ENCODE assay signal across 12 cellular contexts in the genomic region with DNA sequence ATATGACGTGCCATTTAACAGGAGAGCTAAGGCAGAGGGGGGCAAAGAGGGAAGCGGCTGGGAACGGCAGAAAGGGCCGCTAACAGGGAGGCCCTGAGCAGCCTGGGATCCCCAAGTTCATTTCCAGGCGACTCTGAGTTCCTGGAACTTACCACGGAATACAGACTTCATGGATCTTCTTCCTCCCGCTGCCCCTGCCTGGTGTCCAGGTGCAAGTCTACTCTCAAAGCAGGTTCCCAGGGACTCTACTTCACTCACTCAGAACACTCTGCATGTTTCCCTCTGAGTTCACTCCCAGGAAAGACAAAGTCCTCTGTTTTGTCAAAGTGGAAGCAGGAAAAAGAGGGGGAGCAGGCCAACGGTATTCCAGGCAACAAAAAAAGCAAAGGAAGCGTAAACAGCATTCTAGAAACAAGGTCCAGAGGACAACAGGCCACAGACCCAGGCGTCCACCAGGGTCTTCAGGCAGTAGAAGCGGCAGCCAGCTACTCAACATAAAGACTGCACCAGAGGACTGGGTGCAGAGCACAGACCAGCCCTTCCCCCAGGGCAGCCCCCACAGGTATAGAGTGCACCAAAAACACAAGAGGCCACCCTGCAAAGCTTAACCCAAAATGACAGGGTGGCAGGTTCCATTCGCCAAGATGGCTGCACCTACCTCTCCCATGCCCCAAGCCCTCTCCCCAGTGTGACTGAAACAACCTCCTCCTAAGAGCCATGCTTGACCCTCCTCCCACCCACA. TPM values are rescaled to one million over a fixed set of nuclear protein-coding genes. Genes with fewer than 3 reads are reported as not detected.
A peak's percentile ranks its signal among the peaks of the same experiment; 100 is the strongest.
DNase-seq lines count a peak whose midpoint lies in the region; ATAC-seq, FAIRE-seq and TF ChIP-seq lines count a peak whose summit lies in the region.
"Had no signal": no experiment of that assay in that cellular context is flagged by ENCODE, and none has a peak within 500 bp of the region (broad histone marks: within the 10 kb centered on the region; RNA-seq: fewer than 3 reads in every experiment).

No MANE protein-coding gene starts in this region.

- intact Hi-C loops in HepG2 (cut with micrococcal nuclease; ENCODE audit: unreplicated experiment), result no loop called here
- intact Hi-C loops in right lobe of liver (cut with DNase I), result no loop called here
- intact Hi-C loops in naive thymus-derived CD4-positive, alpha-beta T cell (cut with micrococcal nuclease), result no loop called here

- peak overlapping the region; percentile 77 for H3K27ac Mint-ChIP-seq in chondrocyte (ENCODE audit: unreplicated experiment)
- peak overlapping the region in 2 of 9 donors; percentile 7 to 79 for H3K27ac Mint-ChIP-seq in naive thymus-derived CD4-positive, alpha-beta T cell

- H3K27ac ChIP-seq in HepG2 (ENCODE audit: extremely low read length, insufficient read depth, low read length), result peak overlapping the region; percentile 48
- H3K27ac ChIP-seq in right lobe of liver, result no peak overlapping the region
- no peak overlapping the region for H3K27ac ChIP-seq in naive thymus-derived CD4-positive, alpha-beta T cell (ENCODE audit: low read depth, low read length)

- peaks cover 68% of the 10 kb centered on the region for H3K79me2 ChIP-seq in HepG2 (ENCODE audit: insufficient read depth, low read length)

- H3K4me1 ChIP-seq in HepG2 (ENCODE audit: insufficient read depth, low read length) (peaks cover 71% of the 10 kb centered on the region), right lobe of liver (peaks cover 0 to 16% (median 0%) of the 10 kb centered on the region in 4 donors)
- peaks cover 12 to 28% of the 10 kb centered on the region in 2 donors for H3K4me1 ChIP-seq in naive thymus-derived CD4-positive, alpha-beta T cell (ENCODE audit: control insufficient read depth in 2 of 2, insufficient read depth in 2 of 2, low read length in 2 of 2)

- ATAC-seq in HepG2 (peak; percentile 28), right lobe of liver (no peak)
- no peak for ATAC-seq in naive thymus-derived CD4-positive, alpha-beta T cell

- no peaks in the 10 kb centered on the region for H3K27me3 Mint-ChIP-seq in chondrocyte (ENCODE audit: low read depth)
- peaks cover 0 to 5% (median 4%) of the 10 kb centered on the region in 5 donors for H3K27me3 Mint-ChIP-seq in naive thymus-derived CD4-positive, alpha-beta T cell

- no peak overlapping the region for H2AFZ ChIP-seq in HepG2 (ENCODE audit: low read length)

- CTCF ChIA-PET in HepG2 (lab: Yijun Ruan, JAX; ENCODE audit: low intra/inter-chr PET ratio, low total read pairs), result no interaction called here
- CTCF ChIA-PET in naive thymus-derived CD4-positive, alpha-beta T cell (lab: Charles Lee), result no interaction called here

- peaks cover 44% of the 10 kb centered on the region for H4K20me1 ChIP-seq in HepG2 (ENCODE audit: insufficient read depth, low read length)

- DNase-seq in HepG2 (ENCODE audit: low spot score), result peak; percentile 33
- DNase-seq in right lobe of liver, result no peak
- DNase-seq in chondrocyte (ENCODE audit: low spot score), result peak; percentile 27
- DNase-seq in naive thymus-derived CD4-positive, alpha-beta T cell, result no peak
- no peak for DNase-seq in nucleus accumbens (lab: John Stamatoyannopoulos, UW)
- no peak for DNase-seq in activated CD4-positive, alpha-beta T cell treated with anti-CD3 and anti-CD28 coated beads, Interleukin-2, amount 50 U/mL, for 4 hours
- DNase-seq in effector CD4-positive, alpha-beta T cell, result no peak
- no peak for DNase-seq in anterior cingulate cortex (lab: John Stamatoyannopoulos, UW)
- DNase-seq: C1 segment of cervical spinal cord; effector memory CD4-positive, alpha-beta T cell; NCI-H1417 treated with DMSO at 0.1 percent for 48 hours had no signal

- H3K9me3 Mint-ChIP-seq in chondrocyte (ENCODE audit: low read depth), result no peaks in the 10 kb centered on the region
- peaks cover 0 to 4% (median 0%) of the 10 kb centered on the region in 11 donors for H3K9me3 Mint-ChIP-seq in naive thymus-derived CD4-positive, alpha-beta T cell

- H3K9ac ChIP-seq in HepG2 (ENCODE audit: insufficient read depth, low read depth, low read length), result peak overlapping the region; percentile 33

- TF ChIP-seq RAD21 in HepG2 (CRISPR knock-in tag; IDR thresholded peaks at IDR 0.05), result no peak

- peak overlapping the region; percentile 92 for H3K4me2 ChIP-seq in HepG2 (ENCODE audit: low read depth, low read length)

- peaks cover 58% of the 10 kb centered on the region for H3K4me1 Mint-ChIP-seq in chondrocyte (ENCODE audit: low read depth)
- peaks cover 52 to 74% (median 71%) of the 10 kb centered on the region in 7 donors for H3K4me1 Mint-ChIP-seq in naive thymus-derived CD4-positive, alpha-beta T cell

- TF ChIP-seq EP300 in HepG2 (IDR thresholded peaks at IDR 0.05; ENCODE audit: low read depth in 2 of 2, low read length in 2 of 2), result no peak
- TF ChIP-seq EP300 in HepG2 (CRISPR knock-in tag; IDR thresholded peaks at IDR 0.05; ENCODE audit: borderline replicate concordance), result no peak

- H3K4me3 Mint-ChIP-seq in chondrocyte (ENCODE audit: unreplicated experiment), result peak overlapping the region; percentile 53
- H3K4me3 Mint-ChIP-seq in naive thymus-derived CD4-positive, alpha-beta T cell, result peak overlapping the region; percentile 10 to 92 (median 62)

- TF ChIP-seq POLR2A in HepG2 (IDR thresholded peaks at IDR 0.05; ENCODE audit: insufficient read depth in 1 of 2, low read depth in 2 of 2, low read length in 2 of 2) (no peak), right lobe of liver (IDR thresholded peaks at IDR 0.05) (no peak)

- no TSS peak for BruUV-seq in HepG2 (replicated peaks; lab: Mats Ljungman, UMichigan)

- no peak for FAIRE-seq in HepG2 (lab: Jason Lieb, UNC)
- FAIRE-seq: urothelium cell line had no signal

- H3K9me3 ChIP-seq in HepG2 (ENCODE audit: low read length), result no peaks in the 10 kb centered on the region
- no peaks in the 10 kb centered on the region for H3K9me3 ChIP-seq in right lobe of liver
- no peaks in the 10 kb centered on the region for H3K9me3 ChIP-seq in naive thymus-derived CD4-positive, alpha-beta T cell (ENCODE audit: control insufficient read depth in 2 of 3, low read length in 3 of 3)

- POLR2A ChIA-PET in HepG2 (lab: Yijun Ruan, JAX), result no interaction called here
- POLR2A ChIA-PET in naive thymus-derived CD4-positive, alpha-beta T cell (lab: Charles Lee), result no interaction called here

- no peak for TF ChIP-seq CTCF in HepG2 (CRISPR knock-in tag; IDR thresholded peaks at IDR 0.05)
- TF ChIP-seq CTCF in right lobe of liver (IDR thresholded peaks at IDR 0.05), result no peak
- no peak for TF ChIP-seq CTCF in chondrocyte (IDR thresholded peaks at IDR 0.05)

- H3K36me3 ChIP-seq in HepG2 (replicated peaks in 1 of 2; ENCODE audit: control insufficient read depth in 1 of 2, insufficient read depth in 2 of 2, low read length in 2 of 2), result peaks cover 1 to 8% of the 10 kb centered on the region in 2 experiments; a peak in 2 of 5 replicates
- no peaks in the 10 kb centered on the region for H3K36me3 ChIP-seq in right lobe of liver
- peaks cover 0 to 4% (median 0%) of the 10 kb centered on the region in 3 experiments for H3K36me3 ChIP-seq in naive thymus-derived CD4-positive, alpha-beta T cell (ENCODE audit: control insufficient read depth in 2 of 3, insufficient read depth in 3 of 3, low read length in 3 of 3)

- no peaks in the 10 kb centered on the region; a peak in 1 of 5 replicates for H3K27me3 ChIP-seq in HepG2 (ENCODE audit: control insufficient read depth in 1 of 2, insufficient read depth in 2 of 2, low read length in 2 of 2)
- H3K27me3 ChIP-seq in right lobe of liver, result no peaks in the 10 kb centered on the region
- H3K27me3 ChIP-seq in naive thymus-derived CD4-positive, alpha-beta T cell (ENCODE audit: control insufficient read depth in 2 of 2, insufficient read depth in 2 of 2, low read length in 2 of 2), result no peaks in the 10 kb centered on the region

- H3K4me3 ChIP-seq in HepG2 (replicated peaks in 1 of 3; ENCODE audit: insufficient read depth in 1 of 3, low read depth in 2 of 3, low read length in 3 of 3) (peak overlapping the region in 2 of 3 experiments; percentile 19 to 72; a peak in 4 of 6 replicates), right lobe of liver (no peak overlapping the region)
- H3K4me3 ChIP-seq in naive thymus-derived CD4-positive, alpha-beta T cell (ENCODE audit: low read length), result no peak overlapping the region

- WGBS in HepG2 (ENCODE audit: low lambda C conversion rate), result 59% methylated on average over 10 of the region's 12 CpGs
- 50% methylated on average over 7 of the region's 12 CpGs for WGBS in right lobe of liver (ENCODE audit: insufficient coverage, low coverage, low lambda C conversion rate, missing lambda C conversion rate)

- in situ Hi-C loops in HepG2 (cut with HindIII; ENCODE audit: extremely low pct_ligation_motif_present, low pct_unique_long_range_greater_than_20kb), result no loop called here

- H3K36me3 Mint-ChIP-seq in chondrocyte (ENCODE audit: low read depth), result peaks cover 13% of the 10 kb centered on the region
- H3K36me3 Mint-ChIP-seq in naive thymus-derived CD4-positive, alpha-beta T cell, result peaks cover 0 to 27% (median 19%) of the 10 kb centered on the region in 5 donors

RNA-seq across cellular contexts. Expression of a gene that starts 3.0 kb away (rescaled TPM):
- total RNA-seq in HepG2 (2016; rRNA removed; fragmentation: Illumina TruSeq; extraction: Trizol) (7.9 and 9.6 TPM in 2 replicates), right lobe of liver (1 to 10 TPM; 3.1 to 7.3 (median 4.5) TPM), chondrocyte (40.2 to 44.5 TPM (median 42.4 TPM) in 3 replicates)
- 11.9 and 12.6 TPM in 2 replicates for total RNA-seq in HepG2 (2016; cell fraction: cytosol; rRNA removed; fragmentation: Illumina TruSeq; extraction: Trizol; ENCODE audit: low read depth)
- total RNA-seq in HepG2 (2016; cell fraction: insoluble cytoplasmic fraction; rRNA removed; fragmentation: Illumina TruSeq; extraction: Trizol), result 10.4 and 13.2 TPM in 2 replicates
- 8.0 and 11.3 TPM in 2 replicates for total RNA-seq in HepG2 (2016; cell fraction: membrane; rRNA removed; fragmentation: Illumina TruSeq; extraction: Trizol)
- 8.0 and 17.5 TPM in 2 replicates for total RNA-seq in HepG2 (2016; cell fraction: nucleus; rRNA removed; fragmentation: Illumina TruSeq; extraction: Trizol)
- polyA plus RNA-seq in HepG2 (2011; rRNA removed), result 22.9 and 25.7 TPM in 2 replicates
- polyA plus RNA-seq in HepG2 (2011; cell fraction: cytosol; rRNA removed), result 8.3 and 13.6 TPM in 2 replicates
- 54.0 and 67.5 TPM in 2 replicates for polyA plus RNA-seq in HepG2 (2011; cell fraction: nucleus; rRNA removed)
- 21.3 and 21.5 TPM in 2 replicates for polyA plus RNA-seq in HepG2 (2012)
- polyA plus RNA-seq in HepG2 (2016; cell fraction: cytosol; fragmentation: Illumina TruSeq; extraction: Trizol; ENCODE audit: low read depth), result 1.2 and 1.7 TPM in 2 replicates
- polyA plus RNA-seq in HepG2 (2016; cell fraction: insoluble cytoplasmic fraction; fragmentation: Illumina TruSeq; extraction: Trizol; ENCODE audit: low read depth), result 9.7 and 15.4 TPM in 2 replicates
- 4.1 and 4.8 TPM in 2 replicates for polyA plus RNA-seq in HepG2 (2016; cell fraction: membrane; fragmentation: Illumina TruSeq; extraction: Trizol; ENCODE audit: low read depth)
- 29.5 and 34.6 TPM in 2 replicates for polyA plus RNA-seq in HepG2 (2016; cell fraction: nucleus; fragmentation: Illumina TruSeq; extraction: Trizol; ENCODE audit: insufficient read depth, low read depth)
- 39.4 and 61.2 TPM in 2 replicates for polyA minus RNA-seq in HepG2 (2011; rRNA and poly(A)+ RNA removed; ENCODE audit: low replicate concordance)
- polyA minus RNA-seq in HepG2 (2011; cell fraction: cytosol; rRNA and poly(A)+ RNA removed), result 16.5 and 19.2 TPM in 2 replicates
- polyA minus RNA-seq in HepG2 (2011; cell fraction: nucleus; rRNA and poly(A)+ RNA removed), result 37.2 and 38.9 TPM in 2 replicates
- 10 to 100 TPM; 16.0 to 24.6 (median 17.7) TPM for total RNA-seq in naive thymus-derived CD4-positive, alpha-beta T cell
- 1 to 10 TPM; 3.9 to 7.8 TPM for polyA plus RNA-seq in naive thymus-derived CD4-positive, alpha-beta T cell

RNA-seq across cellular contexts. Expression of a gene that starts 50.4 kb away (rescaled TPM):
- total RNA-seq in HepG2 (2016; rRNA removed; fragmentation: Illumina TruSeq; extraction: Trizol), result not detected in 2 replicates
- total RNA-seq in HepG2 (2016; cell fraction: cytosol; rRNA removed; fragmentation: Illumina TruSeq; extraction: Trizol; ENCODE audit: low read depth), result not detected in 2 replicates
- not detected in 2 replicates for total RNA-seq in HepG2 (2016; cell fraction: insoluble cytoplasmic fraction; rRNA removed; fragmentation: Illumina TruSeq; extraction: Trizol)
- total RNA-seq in HepG2 (2016; cell fraction: membrane; rRNA removed; fragmentation: Illumina TruSeq; extraction: Trizol), result not detected in 2 replicates
- total RNA-seq in HepG2 (2016; cell fraction: nucleus; rRNA removed; fragmentation: Illumina TruSeq; extraction: Trizol), result not detected in 2 replicates
- polyA plus RNA-seq in HepG2 (2011; rRNA removed), result not detected in 2 replicates
- 0.07 TPM in 1 of 2 replicates, not detected in the other for polyA plus RNA-seq in HepG2 (2011; cell fraction: cytosol; rRNA removed)
- 0.19 and 0.31 TPM in 2 replicates for polyA plus RNA-seq in HepG2 (2011; cell fraction: nucleus; rRNA removed)
- polyA plus RNA-seq in HepG2 (2012), result 0.16 TPM in 1 of 2 replicates, not detected in the other
- polyA plus RNA-seq in HepG2 (2016; cell fraction: cytosol; fragmentation: Illumina TruSeq; extraction: Trizol; ENCODE audit: low read depth), result not detected in 2 replicates
- not detected in 2 replicates for polyA plus RNA-seq in HepG2 (2016; cell fraction: insoluble cytoplasmic fraction; fragmentation: Illumina TruSeq; extraction: Trizol; ENCODE audit: low read depth)
- not detected in 2 replicates for polyA plus RNA-seq in HepG2 (2016; cell fraction: membrane; fragmentation: Illumina TruSeq; extraction: Trizol; ENCODE audit: low read depth)
- not detected in 2 replicates for polyA plus RNA-seq in HepG2 (2016; cell fraction: nucleus; fragmentation: Illumina TruSeq; extraction: Trizol; ENCODE audit: insufficient read depth, low read depth)
- 78.3 TPM in 1 of 2 replicates, not detected in the other for polyA minus RNA-seq in HepG2 (2011; rRNA and poly(A)+ RNA removed; ENCODE audit: low replicate concordance)
- not detected in 2 replicates for polyA minus RNA-seq in HepG2 (2011; cell fraction: cytosol; rRNA and poly(A)+ RNA removed)
- not detected in 2 replicates for polyA minus RNA-seq in HepG2 (2011; cell fraction: nucleus; rRNA and poly(A)+ RNA removed)
- total RNA-seq in right lobe of liver, result 1 to 10 TPM in 5 of 6 experiments, under 1 TPM in 1; 0.83 to 2.7 (median 1.8) TPM
- total RNA-seq in chondrocyte, result 0.36 to 4.1 TPM (median 3.0 TPM) in 3 replicates
- total RNA-seq in naive thymus-derived CD4-positive, alpha-beta T cell, result under 1 TPM in 1 of 5 experiments, not detected in 4; 0.24 TPM
- not detected for polyA plus RNA-seq in naive thymus-derived CD4-positive, alpha-beta T cell

Comparison
In these comparisons a context has a peak if more than half of its experiments do, and no peak if none do; other contexts are left out.
1. DNase-seq: peak in HepG2 (single experiment) and chondrocyte (single experiment); none in right lobe of liver (0 of 3), naive thymus-derived CD4-positive, alpha-beta T cell (0 of 9), nucleus accumbens (0 of 56), activated CD4-positive, alpha-beta T cell treated with anti-CD3 and anti-CD28 coated beads, Interleukin-2, amount 50 U/mL, for 4 hours (0 of 2), effector CD4-positive, alpha-beta T cell (single experiment) and anterior cingulate cortex (0 of 58).
2. H3K4me3 ChIP-seq: peak in HepG2 (2 of 3); none in right lobe of liver (0 of 3) and naive thymus-derived CD4-positive, alpha-beta T cell (single experiment).